In genomic region chr19:19388568-19389555, GRCh38 we compare ENCODE assay signal across 1 cellular context.
TF ChIP-seq lines count a peak whose summit lies in the region.

No MANE protein-coding gene starts in this region.

TF ChIP-seq in H1, 55 proteins besides CTCF, POLR2A, EP300 and RAD21:
- TF ChIP-seq BRCA1 (IDR thresholded peaks at IDR 0.05; ENCODE audit: low read depth, low read length) (no peak), CHD2 (IDR thresholded peaks at IDR 0.05; ENCODE audit: low read length) (no peak), RBBP5 (IDR thresholded peaks at IDR 0.05; ENCODE audit: borderline replicate concordance, low read depth, low read length) (no peak), CTBP2 (IDR thresholded peaks at IDR 0.05; ENCODE audit: borderline replicate concordance, insufficient read depth, insufficient read length, low read length) (no peak), TBP (IDR thresholded peaks at IDR 0.05; ENCODE audit: low read depth, low read length) (no peak), E2F6 (IDR thresholded peaks at IDR 0.05) (no peak), MAX (IDR thresholded peaks at IDR 0.05) (no peak)
TF ChIP-seq in H1: peak in this region for 0.
